Comparison of ENCODE assay signal across 21 cellular contexts in genomic region chr11:105458071-105458470, GRCh38.
A peak's percentile ranks its signal among the peaks of the same experiment; 100 is the strongest.
DNase-seq lines count a peak whose midpoint lies in the region; ATAC-seq and TF ChIP-seq lines count a peak whose summit lies in the region.
"Had no signal": no experiment of that assay in that cellular context is flagged by ENCODE, and none has a peak within 500 bp of the region (broad histone marks: within the 10 kb centered on the region; RNA-seq: fewer than 3 reads in every experiment).

No MANE protein-coding gene starts in this region.

- no peak overlapping the region for H3K23ac ChIP-seq in trophoblast cell (ENCODE audit: low read length)

- H3K79me2 ChIP-seq in trophoblast cell (ENCODE audit: control insufficient read depth, insufficient read depth, low read length, poor library complexity) = no peaks in the 10 kb centered on the region

- no peak overlapping the region for H3K18ac ChIP-seq in trophoblast cell (ENCODE audit: low read length)

- no peak overlapping the region for H4K91ac ChIP-seq in trophoblast cell (ENCODE audit: low read depth, low read length)

- H2BK12ac ChIP-seq in trophoblast cell (ENCODE audit: low read length) = no peak overlapping the region

- no peaks in the 10 kb centered on the region for H3K79me1 ChIP-seq in trophoblast cell (ENCODE audit: low read length)

- no peak overlapping the region for H3K27ac Mint-ChIP-seq in activated CD8-positive, alpha-beta T cell treated with anti-CD3 and anti-CD28 coated beads for 36 hours
- H3K27ac Mint-ChIP-seq: CD14-positive monocyte; CD4-positive, alpha-beta memory T cell had no signal

- H3K4me3 ChIP-seq in trophoblast cell (ENCODE audit: low read depth, low read length) = no peak overlapping the region
- H3K4me3 ChIP-seq: A549; BLaER1 treated with 17β-estradiol and CSF1 and Interleukin-3, amounts not matched to agents 10 nM and 100 nM; GM23248 had no signal

- intact Hi-C loops in activated CD8-positive, alpha-beta T cell treated with anti-CD3 and anti-CD28 coated beads for 36 hours (cut with micrococcal nuclease) = no loop called here

- no peaks in the 10 kb centered on the region for H3K4me1 ChIP-seq in trophoblast cell (ENCODE audit: control insufficient read depth in 1 of 2, insufficient read depth in 2 of 2, low read length in 2 of 2)
- H3K4me1 ChIP-seq: A549; BE2C; BLaER1 treated with 17β-estradiol and CSF1 and Interleukin-3, amounts not matched to agents 10 nM and 100 nM had no signal

- no peaks in the 10 kb centered on the region for H3K9me3 Mint-ChIP-seq in activated CD8-positive, alpha-beta T cell treated with anti-CD3 and anti-CD28 coated beads for 36 hours
- H3K9me3 Mint-ChIP-seq: H9 had no signal

- no peak overlapping the region for H2BK120ac ChIP-seq in trophoblast cell (ENCODE audit: insufficient read depth, low read length, poor library complexity)

- no CpG with 5 or more reads among the region's 9 CpGs for WGBS in trophoblast cell (ENCODE audit: extremely low coverage, insufficient coverage, insufficient read length)

- H3K27me3 Mint-ChIP-seq in activated CD8-positive, alpha-beta T cell treated with anti-CD3 and anti-CD28 coated beads for 36 hours = peaks cover 1% of the 10 kb centered on the region

- no peaks in the 10 kb centered on the region for H3K27me3 ChIP-seq in trophoblast cell (ENCODE audit: insufficient read depth, low read length)
- H3K27me3 ChIP-seq: BE2C; BLaER1 treated with 17β-estradiol and CSF1 and Interleukin-3, amounts not matched to agents 10 nM and 100 nM had no signal

- no peak overlapping the region for H2AFZ ChIP-seq in trophoblast cell (ENCODE audit: insufficient read depth, low read length, poor library complexity)
- H2AFZ ChIP-seq: GM23248 had no signal

- H3K9ac ChIP-seq in trophoblast cell (ENCODE audit: low read length) = no peak overlapping the region
- H3K9ac ChIP-seq: BLaER1 treated with 17β-estradiol and CSF1 and Interleukin-3, amounts not matched to agents 10 nM and 100 nM; GM23248 had no signal

- ATAC-seq in activated CD8-positive, alpha-beta T cell treated with anti-CD3 and anti-CD28 coated beads for 36 hours = no peak
- ATAC-seq: A549 had no signal

- POLR2A ChIA-PET in activated CD8-positive, alpha-beta T cell treated with anti-CD3 and anti-CD28 coated beads for 36 hours (lab: Charles Lee) = no interaction called here
- POLR2A ChIA-PET in HEK293T (lab: Yijun Ruan, JAX) = no interaction called here

- CTCF ChIA-PET in activated CD8-positive, alpha-beta T cell treated with anti-CD3 and anti-CD28 coated beads for 36 hours (lab: Charles Lee) = no interaction called here
- CTCF ChIA-PET in HEK293T (lab: Yijun Ruan, JAX) = no interaction called here

- H3K14ac ChIP-seq in trophoblast cell (ENCODE audit: low read length) = no peak overlapping the region

- no peak overlapping the region for H3K4me2 ChIP-seq in trophoblast cell (ENCODE audit: low read length)
- H3K4me2 ChIP-seq: A549; BLaER1 treated with 17β-estradiol and CSF1 and Interleukin-3, amounts not matched to agents 10 nM and 100 nM had no signal

- no peak overlapping the region for H3K4me3 Mint-ChIP-seq in activated CD8-positive, alpha-beta T cell treated with anti-CD3 and anti-CD28 coated beads for 36 hours
- H3K4me3 Mint-ChIP-seq: CD14-positive monocyte; CD4-positive, alpha-beta memory T cell; H9 had no signal

- no peaks in the 10 kb centered on the region for H3K4me1 Mint-ChIP-seq in activated CD8-positive, alpha-beta T cell treated with anti-CD3 and anti-CD28 coated beads for 36 hours (ENCODE audit: low read depth)
- H3K4me1 Mint-ChIP-seq: CD14-positive monocyte; CD4-positive, alpha-beta memory T cell; H9 had no signal

- DNase-seq in NCI-H2029 (lab: John Stamatoyannopoulos, UW) = peak; percentile 44
- peak; percentile 36 for DNase-seq in NCI-H510A treated with DMSO at 0.1 percent for 48 hours (lab: John Stamatoyannopoulos, UW)
- DNase-seq in trophoblast cell = peak; percentile 68
- DNase-seq in activated CD8-positive, alpha-beta T cell treated with anti-CD3 and anti-CD28 coated beads for 36 hours = no peak
- DNase-seq in HEK293T (ENCODE audit: extremely low spot score) = no peak
- DNase-seq in activated CD8-positive, alpha-beta memory T cell treated with anti-CD3 and anti-CD28 coated beads for 24 hours = no peak
- no peak for DNase-seq in GM20000 (ENCODE audit: low spot score)
- DNase-seq: 8988T; ACHN; AML-193; BE2C; Calu3; CD4-positive, alpha-beta memory T cell; COR-L47; DMS53; DMS79 treated with DMSO at 0.1 percent for 48 hours; GM23248; H9 had no signal

- H3K4ac ChIP-seq in trophoblast cell (ENCODE audit: low read depth, low read length) = no peak overlapping the region

- TF ChIP-seq CTCF in activated CD8-positive, alpha-beta T cell treated with anti-CD3 and anti-CD28 coated beads for 36 hours (IDR thresholded peaks at IDR 0.05) = no peak
- no peak for TF ChIP-seq CTCF in GM20000 (IDR thresholded peaks at IDR 0.05; ENCODE audit: extremely low read depth, missing control alignments)

- H4K8ac ChIP-seq in trophoblast cell (ENCODE audit: low read depth, low read length) = no peak overlapping the region

- no peaks in the 10 kb centered on the region for H3K9me3 ChIP-seq in trophoblast cell (ENCODE audit: insufficient read depth, low read depth, low read length)
- H3K9me3 ChIP-seq: A549; BE2C; BLaER1 treated with 17β-estradiol and CSF1 and Interleukin-3, amounts not matched to agents 10 nM and 100 nM had no signal

- H3K27ac ChIP-seq in trophoblast cell (ENCODE audit: low read depth, low read length) = no peak overlapping the region
- H3K27ac ChIP-seq: A549; BLaER1 treated with 17β-estradiol and CSF1 and Interleukin-3, amounts not matched to agents 10 nM and 100 nM; GM23248 had no signal

- H3K36me3 Mint-ChIP-seq in activated CD8-positive, alpha-beta T cell treated with anti-CD3 and anti-CD28 coated beads for 36 hours (ENCODE audit: low read depth) = no peaks in the 10 kb centered on the region
- H3K36me3 Mint-ChIP-seq: CD14-positive monocyte; CD4-positive, alpha-beta memory T cell had no signal

- H3K36me3 ChIP-seq in trophoblast cell (ENCODE audit: control insufficient read depth in 1 of 2, insufficient read depth in 2 of 2, low read length in 2 of 2) = no peaks in the 10 kb centered on the region
- H3K36me3 ChIP-seq: BE2C; BLaER1 treated with 17β-estradiol and CSF1 and Interleukin-3, amounts not matched to agents 10 nM and 100 nM had no signal

- no peak overlapping the region for H2AK5ac ChIP-seq in trophoblast cell (ENCODE audit: low read length)

- H2BK5ac ChIP-seq in trophoblast cell (ENCODE audit: low read depth, low read length, poor library complexity) = no peak overlapping the region

- H4K12ac ChIP-seq in trophoblast cell (ENCODE audit: low read depth, low read length) = no peak overlapping the region

TF ChIP-seq in HEK293T, 16 proteins besides CTCF, POLR2A, EP300 and RAD21:
- no peak for TF ChIP-seq ZNF384 (IDR thresholded peaks at IDR 0.05)
- no peak for TF ChIP-seq FOXK2 (IDR thresholded peaks at IDR 0.05)
- TF ChIP-seq CTBP1 (IDR thresholded peaks at IDR 0.05; ENCODE audit: borderline replicate concordance) = no peak
- no peak for TF ChIP-seq NFRKB (IDR thresholded peaks at IDR 0.05)
- no peak for TF ChIP-seq FOXA1 (IDR thresholded peaks at IDR 0.05)
- no peak for TF ChIP-seq TARDBP (IDR thresholded peaks at IDR 0.05)
- no peak for TF ChIP-seq FOXM1 (IDR thresholded peaks at IDR 0.05; ENCODE audit: borderline replicate concordance)
- TF ChIP-seq BHLHE40 (IDR thresholded peaks at IDR 0.05; ENCODE audit: borderline replicate concordance) = no peak
- no peak for TF ChIP-seq PKNOX1 (IDR thresholded peaks at IDR 0.05)
- TF ChIP-seq ARNT (IDR thresholded peaks at IDR 0.05) = no peak
- TF ChIP-seq HDGF (IDR thresholded peaks at IDR 0.05; ENCODE audit: borderline replicate concordance) = no peak
- no peak for TF ChIP-seq L3MBTL2 (conservative IDR thresholded peaks at IDR 0.05)
- no peak for TF ChIP-seq LEF1 (IDR thresholded peaks at IDR 0.05; ENCODE audit: borderline replicate concordance)
- TF ChIP-seq SP1 (IDR thresholded peaks at IDR 0.05) = no peak

Comparison
In these comparisons a context has a peak if more than half of its experiments do, and no peak if none do; other contexts are left out.
1. DNase-seq: peak in NCI-H2029 (single experiment), NCI-H510A treated with DMSO at 0.1 percent for 48 hours (single experiment) and trophoblast cell (2 of 2); none in activated CD8-positive, alpha-beta T cell treated with anti-CD3 and anti-CD28 coated beads for 36 hours (single experiment), HEK293T (single experiment), activated CD8-positive, alpha-beta memory T cell treated with anti-CD3 and anti-CD28 coated beads for 24 hours (single experiment) and GM20000 (single experiment).